ENCODE assay signal across 8 cellular contexts in the genomic region with DNA sequence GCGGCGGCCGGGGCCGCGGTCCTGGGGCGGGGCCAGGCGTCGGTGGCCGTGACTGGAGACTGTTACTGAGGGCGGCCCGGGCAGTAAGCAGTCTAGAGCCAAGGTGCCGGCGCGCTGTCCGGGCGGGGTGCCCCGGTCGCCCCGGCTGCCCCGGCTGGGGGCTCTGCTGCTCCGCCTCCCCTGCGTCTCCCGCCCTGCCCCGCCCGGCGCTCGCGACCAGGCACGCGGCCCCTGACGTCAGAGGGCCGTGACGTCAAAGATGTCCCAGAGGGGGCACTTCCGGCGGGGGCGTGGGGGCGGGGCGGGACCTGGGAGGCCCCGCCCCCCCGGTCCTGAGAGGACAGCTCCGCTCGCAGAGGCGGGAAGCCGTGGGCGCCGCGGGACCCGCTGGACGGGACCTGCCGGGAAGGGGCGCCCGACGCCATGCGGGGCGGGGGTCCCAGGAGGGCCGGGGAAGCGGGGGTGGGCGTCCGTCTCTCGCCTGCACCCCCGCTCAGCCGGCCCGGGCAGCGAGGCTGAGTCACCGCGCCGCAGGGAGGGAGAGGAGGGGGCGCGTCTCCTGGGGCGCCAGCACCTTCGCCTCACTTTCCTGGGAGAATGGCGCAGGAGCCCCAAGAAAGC. TPM values are rescaled to one million over a fixed set of nuclear protein-coding genes. Genes with fewer than 3 reads are reported as not detected.
DNase-seq lines count a peak whose midpoint lies in the region; ATAC-seq and TF ChIP-seq lines count a peak whose summit lies in the region.

No MANE protein-coding gene starts in this region.

- H3K4me1 ChIP-seq in esophagus squamous epithelium (peaks cover 33 to 56% (median 34%) of the 10 kb centered on the region in 3 donors), thymus (ENCODE audit: control insufficient read depth, insufficient read depth, low read length) (peaks cover 33% of the 10 kb centered on the region)
- peaks cover 22 to 28% of the 10 kb centered on the region in 2 donors for H3K4me1 ChIP-seq in naive thymus-derived CD4-positive, alpha-beta T cell (ENCODE audit: control insufficient read depth in 2 of 2, insufficient read depth in 2 of 2, low read length in 2 of 2)

- peak overlapping the region in 2 of 10 donors; percentile 33 to 74 for H3K4me3 Mint-ChIP-seq in naive thymus-derived CD4-positive, alpha-beta T cell

- H3K27me3 ChIP-seq in esophagus squamous epithelium (peaks cover 0 to 47% (median 5%) of the 10 kb centered on the region in 4 donors), thymus (ENCODE audit: control insufficient read depth, insufficient read depth) (peaks cover 63% of the 10 kb centered on the region)
- H3K27me3 ChIP-seq in naive thymus-derived CD4-positive, alpha-beta T cell (ENCODE audit: control insufficient read depth in 2 of 2, insufficient read depth in 2 of 2, low read length in 2 of 2) = peaks cover 0 to 9% of the 10 kb centered on the region in 2 donors

- 3% methylated on average over 11 of the region's 72 CpGs; no CpG with 5 or more reads in 1 of the 2 donors for WGBS in esophagus squamous epithelium, 2 donors
- 1% methylated on average over 72 of the region's 72 CpGs for WGBS in thymus

- H3K36me3 Mint-ChIP-seq in naive thymus-derived CD4-positive, alpha-beta T cell = peaks cover 0 to 3% (median 0%) of the 10 kb centered on the region in 5 donors

- peaks cover 0 to 15% (median 0%) of the 10 kb centered on the region in 5 donors for H3K27me3 Mint-ChIP-seq in naive thymus-derived CD4-positive, alpha-beta T cell

- H3K36me3 ChIP-seq in esophagus squamous epithelium (no peaks in the 10 kb centered on the region), thymus (ENCODE audit: control insufficient read depth, insufficient read depth) (no peaks in the 10 kb centered on the region)
- no peaks in the 10 kb centered on the region for H3K36me3 ChIP-seq in naive thymus-derived CD4-positive, alpha-beta T cell (ENCODE audit: control insufficient read depth in 2 of 3, insufficient read depth in 3 of 3, low read length in 3 of 3)

- DNase-seq in DMS53 treated with DMSO at 0.1 percent for 48 hours (lab: John Stamatoyannopoulos, UW; ENCODE audit: unreplicated experiment) (peak; percentile 25), NCI-H2227 (lab: John Stamatoyannopoulos, UW; ENCODE audit: unreplicated experiment) (peak; percentile 93), esophagus squamous epithelium (lab: John Stamatoyannopoulos, UW) (no peak)
- DNase-seq in activated CD8-positive, alpha-beta memory T cell treated with anti-CD3 and anti-CD28 coated beads, Interleukin-2, amount 50 U/mL, for 48 hours = peak; percentile 91
- DNase-seq in naive thymus-derived CD4-positive, alpha-beta T cell = peak; percentile 48 to 84 (median 67)

- no peak for TF ChIP-seq POLR2A in esophagus squamous epithelium (IDR thresholded peaks at IDR 0.05)

- peak overlapping the region; percentile 55 to 95 (median 70) for H3K4me3 ChIP-seq in esophagus squamous epithelium
- H3K4me3 ChIP-seq in naive thymus-derived CD4-positive, alpha-beta T cell (ENCODE audit: low read length) = no peak overlapping the region
- peak overlapping the region; percentile 67 for H3K4me3 ChIP-seq in thymus (ENCODE audit: low read length)

- H3K4me1 Mint-ChIP-seq in naive thymus-derived CD4-positive, alpha-beta T cell = peaks cover 8 to 37% (median 28%) of the 10 kb centered on the region in 7 donors

- no peaks in the 10 kb centered on the region for H3K9me3 ChIP-seq in esophagus squamous epithelium
- H3K9me3 ChIP-seq in naive thymus-derived CD4-positive, alpha-beta T cell (ENCODE audit: control insufficient read depth in 2 of 3, low read length in 3 of 3) = no peaks in the 10 kb centered on the region
- H3K9me3 ChIP-seq in thymus (ENCODE audit: control insufficient read depth) = no peaks in the 10 kb centered on the region

- CTCF ChIA-PET in naive thymus-derived CD4-positive, alpha-beta T cell (lab: Charles Lee) = interaction anchor here (2.2 kb wide), 1 partner anchor 195 kb away, joined by 9 read pairs; no protein-coding TSS in a partner anchor

- H3K9me3 Mint-ChIP-seq in naive thymus-derived CD4-positive, alpha-beta T cell = no peaks in the 10 kb centered on the region

- ATAC-seq in HG02571 (IDR thresholded peaks at IDR 0.05; ENCODE audit: unreplicated experiment) (peak; percentile 19), HG02763 (IDR thresholded peaks at IDR 0.05; ENCODE audit: unreplicated experiment) (no peak)
- peak; percentile 55 for ATAC-seq in naive thymus-derived CD4-positive, alpha-beta T cell

- H3K27ac Mint-ChIP-seq in naive thymus-derived CD4-positive, alpha-beta T cell = no peak overlapping the region

- POLR2A ChIA-PET in naive thymus-derived CD4-positive, alpha-beta T cell (lab: Charles Lee) = no interaction called here

- intact Hi-C loops in esophagus squamous epithelium (cut with DNase I) = no loop called here
- intact Hi-C loops in naive thymus-derived CD4-positive, alpha-beta T cell (cut with micrococcal nuclease) = loop anchor here (1.0 kb wide), 2 partner anchors 8 to 351 kb away; a partner anchor contains a TSS

- no peak for TF ChIP-seq CTCF in esophagus squamous epithelium (IDR thresholded peaks at IDR 0.05)

- H3K27ac ChIP-seq in esophagus squamous epithelium (peak overlapping the region; percentile 26 to 79 (median 72)), thymus (ENCODE audit: low read depth) (no peak overlapping the region)
- H3K27ac ChIP-seq in naive thymus-derived CD4-positive, alpha-beta T cell (ENCODE audit: low read depth, low read length) = no peak overlapping the region

RNA-seq across cellular contexts. Expression of a gene that starts 4.5 kb away (rescaled TPM):
- total RNA-seq in esophagus squamous epithelium = 10 to 100 TPM in 1 of 4 donors, 1 to 10 TPM in 3; 2.1 to 14.1 (median 5.9) TPM
- total RNA-seq in naive thymus-derived CD4-positive, alpha-beta T cell = 100 to 1,000 TPM in 1 of 5 experiments, 1 to 10 TPM in 4; 1.4 to 128 (median 6.3) TPM
- polyA plus RNA-seq in naive thymus-derived CD4-positive, alpha-beta T cell = under 1 TPM; 0.56 to 0.83 TPM
- 4.2 TPM for polyA plus RNA-seq in thymus

RNA-seq across cellular contexts. Expression of a gene that starts 8.5 kb away (rescaled TPM):
- total RNA-seq in esophagus squamous epithelium = 10 to 100 TPM; 42.3 to 70.5 (median 53.2) TPM
- total RNA-seq in naive thymus-derived CD4-positive, alpha-beta T cell = 10 to 100 TPM; 24.5 to 37.9 (median 31.8) TPM
- 10 to 100 TPM; 52.7 to 65.5 TPM for polyA plus RNA-seq in naive thymus-derived CD4-positive, alpha-beta T cell
- polyA plus RNA-seq in thymus = 81.8 TPM

RNA-seq across cellular contexts. Expression of a gene that starts 20.4 kb away (rescaled TPM):
- total RNA-seq in esophagus squamous epithelium = 10 to 100 TPM; 14.9 to 55.7 (median 22.7) TPM
- 100 to 1,000 TPM in 1 of 5 experiments, 10 to 100 TPM in 4; 47.3 to 124 (median 97.6) TPM for total RNA-seq in naive thymus-derived CD4-positive, alpha-beta T cell
- 10 to 100 TPM; 32.9 to 51.3 TPM for polyA plus RNA-seq in naive thymus-derived CD4-positive, alpha-beta T cell
- polyA plus RNA-seq in thymus = 26.4 TPM

RNA-seq across cellular contexts. Expression of a gene that starts 25.2 kb away (rescaled TPM):
- total RNA-seq in esophagus squamous epithelium = 1 to 10 TPM; 1.1 to 4.0 (median 2.0) TPM
- total RNA-seq in naive thymus-derived CD4-positive, alpha-beta T cell = 1 to 10 TPM in 1 of 5 experiments, under 1 TPM in 2, not detected in 2; 0.19 to 1.5 (median 0.49) TPM
- polyA plus RNA-seq in naive thymus-derived CD4-positive, alpha-beta T cell = under 1 TPM; 0.21 to 0.58 TPM
- polyA plus RNA-seq in thymus = 0.68 TPM

Comparison
In these comparisons a context has a peak if more than half of its experiments do, and no peak if none do; other contexts are left out.
1. H3K27ac ChIP-seq: peak in esophagus squamous epithelium (4 of 4); none in naive thymus-derived CD4-positive, alpha-beta T cell (single experiment) and thymus (single experiment).